Comparison of ENCODE assay signal across 8 cellular contexts in genomic region chr9:109319631-109320233, GRCh38. TPM values are rescaled to one million over a fixed set of nuclear protein-coding genes. Genes with fewer than 3 reads are reported as not detected.
A peak's percentile ranks its signal among the peaks of the same experiment; 100 is the strongest.
DNase-seq lines count a peak whose midpoint lies in the region; ATAC-seq, FAIRE-seq and TF ChIP-seq lines count a peak whose summit lies in the region.

No MANE protein-coding gene starts in this region.

- H3K27me3 ChIP-seq in GM23338 (ENCODE audit: insufficient read depth), result peaks cover 5% of the 10 kb centered on the region; the same call in 1 of the 2 replicates
- H3K27me3 ChIP-seq in foreskin keratinocyte, result no peaks in the 10 kb centered on the region
- peaks cover 7 to 12% (median 12%) of the 10 kb centered on the region in 3 donors for H3K27me3 ChIP-seq in sigmoid colon

- H3K36me3 Mint-ChIP-seq in GM23338 (ENCODE audit: low read depth) (no peaks in the 10 kb centered on the region; the same call in 2 of the 3 replicates), T-helper 17 cell (ENCODE audit: low read depth) (peaks cover 8% of the 10 kb centered on the region)

- no peaks in the 10 kb centered on the region; the same call in 1 of the 2 replicates for H4K20me1 ChIP-seq in GM23338 (replicated peaks; ENCODE audit: insufficient read depth)

- DNase-seq in ELR (ENCODE audit: low read depth), result peak; percentile 32
- peak; percentile 66 for DNase-seq in GM23338 (ENCODE audit: low spot score)
- DNase-seq in T-helper 17 cell, result no peak
- DNase-seq in foreskin keratinocyte, result no peak
- no peak for DNase-seq in sigmoid colon
- DNase-seq in GM19239 (ENCODE audit: insufficient read length, low spot score), result no peak

- TF ChIP-seq POLR2A in sigmoid colon (IDR thresholded peaks at IDR 0.05), result no peak

- ATAC-seq in GM23338, result peak; percentile 2; the same call in 2 of the 3 replicates
- ATAC-seq in T-helper 17 cell, result no peak
- no peak for ATAC-seq in foreskin keratinocyte
- no peak for ATAC-seq in GM18870 (IDR thresholded peaks at IDR 0.05; ENCODE audit: unreplicated experiment)
- ATAC-seq in HG03045 (IDR thresholded peaks at IDR 0.05; ENCODE audit: unreplicated experiment), result no peak

- H3K4me1 ChIP-seq in GM23338 (ENCODE audit: insufficient read depth) (peaks cover 41% of the 10 kb centered on the region), foreskin keratinocyte (peaks cover 13% of the 10 kb centered on the region), sigmoid colon (peaks cover 0 to 15% (median 5%) of the 10 kb centered on the region in 4 donors)

- H3K27ac Mint-ChIP-seq in GM23338, result peak overlapping the region; percentile 63; the same call in 1 of the 2 replicates
- no peak overlapping the region for H3K27ac Mint-ChIP-seq in T-helper 17 cell

- TF ChIP-seq EP300 in sigmoid colon (IDR thresholded peaks at IDR 0.05), result no peak

- peak overlapping the region; percentile 59; the same call in 1 of the 2 replicates for H2AFZ ChIP-seq in GM23338

- FAIRE-seq in GM19239 (lab: Jason Lieb, UNC), result no peak

- no peaks in the 10 kb centered on the region for H3K9me3 Mint-ChIP-seq in GM23338

- H3F3A ChIP-seq in GM23338 (replicated peaks; ENCODE audit: low read depth), result peaks cover 10% of the 10 kb centered on the region

- intact Hi-C loops in sigmoid colon (cut with DNase I), result loop anchor here (5.0 to 10.0 kb wide), 2 partner anchors 148 to 195 kb away; no protein-coding TSS in a partner anchor

- H3K4me3 Mint-ChIP-seq in GM23338 (peak overlapping the region; percentile 93), T-helper 17 cell (peak overlapping the region; percentile 83)

- H3K27ac ChIP-seq in GM23338 (ENCODE audit: low read depth) (peak overlapping the region; percentile 99; the same call in 1 of the 2 replicates), foreskin keratinocyte (peak overlapping the region; percentile 29), sigmoid colon (peak overlapping the region in 1 of 4 donors; percentile 44)

- H3K4me1 Mint-ChIP-seq in GM23338 (peaks cover 45% of the 10 kb centered on the region), T-helper 17 cell (peaks cover 4% of the 10 kb centered on the region)

- peak in 1 of 2 experiments; percentile 35; a peak in 2 of 4 replicates for TF ChIP-seq CTCF in GM23338 (conservative IDR thresholded peaks at IDR 0.05; ENCODE audit: low read depth in 2 of 2)
- no peak for TF ChIP-seq CTCF in foreskin keratinocyte (conservative IDR thresholded peaks at IDR 0.05)
- no peak for TF ChIP-seq CTCF in sigmoid colon (IDR thresholded peaks at IDR 0.05)

- WGBS in sigmoid colon, 2 donors, result 1 to 4% methylated on average over 39 of the region's 39 CpGs

- H3K36me3 ChIP-seq in GM23338 (ENCODE audit: insufficient read depth), result no peaks in the 10 kb centered on the region
- no peaks in the 10 kb centered on the region for H3K36me3 ChIP-seq in sigmoid colon

- H3K79me2 ChIP-seq in GM23338 (replicated peaks; ENCODE audit: insufficient read depth), result peaks cover 44% of the 10 kb centered on the region

- H3K4me2 ChIP-seq in GM23338, result peak overlapping the region; percentile 99

- peak overlapping the region; percentile 97 for H3K4me3 ChIP-seq in GM23338
- peak overlapping the region in 3 of 4 donors; percentile 34 to 47 (median 44) for H3K4me3 ChIP-seq in sigmoid colon

- H3K9me3 ChIP-seq in T-helper 17 cell (ENCODE audit: control insufficient read depth, low read length, poor library complexity, severe bottlenecking), result no peaks in the 10 kb centered on the region
- no peaks in the 10 kb centered on the region for H3K9me3 ChIP-seq in sigmoid colon

- H3K27me3 Mint-ChIP-seq in GM23338 (ENCODE audit: insufficient read depth, low read depth, poor library complexity) (peaks cover 21% of the 10 kb centered on the region), T-helper 17 cell (peaks cover 75% of the 10 kb centered on the region)

- H3K9me2 ChIP-seq in GM23338 (ENCODE audit: insufficient read depth), result no peaks in the 10 kb centered on the region

TF ChIP-seq in GM23338, 12 proteins besides CTCF, POLR2A, EP300 and RAD21:
- peak; percentile 12; the same call in 1 of the 2 replicates for TF ChIP-seq POLR2AphosphoS5 (IDR thresholded peaks at IDR 0.05; ENCODE audit: low read depth)
- no peak for TF ChIP-seq ETS1 (IDR thresholded peaks at IDR 0.05)

RNA-seq across cellular contexts. Expression of gene EPB41L4B, which starts 1.1 kb away (rescaled TPM):
- 32.2 and 34.4 TPM in 2 replicates for total RNA-seq in GM23338 (2014; rRNA removed; shearing (Covaris generic))
- polyA plus RNA-seq in GM23338 (2016; fragmentation: Nextera tagmentation; extraction: Ambion mirVana), result 10.9 and 11.0 TPM in 2 replicates
- total RNA-seq in T-helper 17 cell, result not detected
- total RNA-seq in foreskin keratinocyte, result 6.5 and 6.6 TPM in 2 replicates
- polyA plus RNA-seq in foreskin keratinocyte, result 2.9 and 3.7 TPM in 2 replicates
- total RNA-seq in sigmoid colon, result 1 to 10 TPM in 2 of 4 donors, under 1 TPM in 2; 0.49 to 2.5 (median 1.4) TPM
- polyA plus RNA-seq in sigmoid colon, result 100 to 1,000 TPM in 2 of 3 donors, 10 to 100 TPM in 1; 41.8 to 160 (median 107) TPM

Comparison
In these comparisons a context has a peak if more than half of its experiments do, and no peak if none do; other contexts are left out.
1. DNase-seq: peak in ELR (single experiment) and GM23338 (single experiment); none in T-helper 17 cell (0 of 3), foreskin keratinocyte (0 of 2), sigmoid colon (single experiment) and GM19239 (single experiment).